In genomic region chr7:74026406-74027123, GRCh38 we compare ENCODE assay signal across 8 cellular contexts. TPM values are rescaled to one million over a fixed set of nuclear protein-coding genes. Genes with fewer than 3 reads are reported as not detected.
DNase-seq lines count a peak whose midpoint lies in the region; ATAC-seq and TF ChIP-seq lines count a peak whose summit lies in the region.

No MANE protein-coding gene starts in this region.

- 14% methylated on average over 14 of the region's 14 CpGs for WGBS in prostate gland

- ATAC-seq in upper lobe of right lung, result peak; percentile 79
- ATAC-seq in GM18517 (IDR thresholded peaks at IDR 0.05; ENCODE audit: unreplicated experiment), result no peak

- H3K27me3 ChIP-seq in prostate gland (replicated peaks; ENCODE audit: insufficient read depth) (no peaks in the 10 kb centered on the region), upper lobe of right lung (peaks cover 5% of the 10 kb centered on the region)

- intact Hi-C loops in cardiac septum (cut with DNase I), result loop anchor here (5.0 kb wide), 1 partner anchor 159 kb away; no protein-coding TSS in a partner anchor
- intact Hi-C loops in prostate gland (cut with DNase I), result loop anchor here (2.0 to 5.0 kb wide), 3 partner anchors 39 to 160 kb away; no protein-coding TSS in a partner anchor
- intact Hi-C loops in upper lobe of right lung (cut with DNase I), result loop anchor here (10.0 kb wide), 1 partner anchor 162 kb away; the partner anchor contains the start of gene TMEM270

- no peaks in the 10 kb centered on the region for H3K36me3 ChIP-seq in prostate gland
- H3K36me3 ChIP-seq in upper lobe of right lung, result no peaks in the 10 kb centered on the region

- H3K27ac ChIP-seq in prostate gland, result peak overlapping the region; percentile 72 to 78
- H3K27ac ChIP-seq in upper lobe of right lung, result peak overlapping the region; percentile 87

- TF ChIP-seq CTCF in prostate gland (IDR thresholded peaks at IDR 0.05), result peak; percentile 84 to 98 (median 90)
- TF ChIP-seq CTCF in upper lobe of right lung (IDR thresholded peaks at IDR 0.05), result peak; percentile 94

- TF ChIP-seq POLR2A in prostate gland (IDR thresholded peaks at IDR 0.05), result no peak

- DNase-seq in ELF-1 (ENCODE audit: low read depth, low spot score) (peak; percentile 85), HuH-7 (ENCODE audit: low spot score) (peak; percentile 88), SW480 (ENCODE audit: low spot score) (peak; percentile 61), cardiac septum (ENCODE audit: low spot score) (peak; percentile 91), prostate gland (ENCODE audit: low spot score) (peak; percentile 67), upper lobe of right lung (peak; percentile 87)
- peak; percentile 37 for DNase-seq in activated naive CD8-positive, alpha-beta T cell treated with anti-CD3 and anti-CD28 coated beads, Interleukin-2, amount 50 U/mL, for 16 hours (ENCODE audit: low read depth, low spot score)

- H3K9me3 ChIP-seq in prostate gland (no peaks in the 10 kb centered on the region), upper lobe of right lung (no peaks in the 10 kb centered on the region)

- H3K4me3 ChIP-seq in prostate gland, result no peak overlapping the region
- H3K4me3 ChIP-seq in upper lobe of right lung, result peak overlapping the region; percentile 61

- H3K4me1 ChIP-seq in prostate gland (replicated peaks), result peaks cover 7% of the 10 kb centered on the region
- peaks cover 27% of the 10 kb centered on the region for H3K4me1 ChIP-seq in upper lobe of right lung

RNA-seq across cellular contexts. Expression of gene ELN, which starts 1.4 kb away (rescaled TPM):
- 41.2 TPM for total RNA-seq in cardiac septum
- 10 to 100 TPM; 34.7 to 93.4 TPM for total RNA-seq in prostate gland
- 231 TPM for total RNA-seq in upper lobe of right lung

RNA-seq across cellular contexts. Expression of gene LIMK1, which starts 57.0 kb away (rescaled TPM):
- total RNA-seq in cardiac septum, result 13.6 TPM
- 10 to 100 TPM; 12.8 to 41.2 TPM for total RNA-seq in prostate gland
- total RNA-seq in upper lobe of right lung, result 53.1 TPM

Comparison
In these comparisons a context has a peak if more than half of its experiments do, and no peak if none do; other contexts are left out.
1. DNase-seq: peak in every context shown above with its lines; median percentile 91 in cardiac septum; 88 in HuH-7; 87 in upper lobe of right lung; 85 in ELF-1; 67 in prostate gland; 61 in SW480; 37 in activated naive CD8-positive, alpha-beta T cell treated with anti-CD3 and anti-CD28 coated beads, Interleukin-2, amount 50 U/mL, for 16 hours.